Comparison of ENCODE assay signal across 1 cellular context in the genomic region with DNA sequence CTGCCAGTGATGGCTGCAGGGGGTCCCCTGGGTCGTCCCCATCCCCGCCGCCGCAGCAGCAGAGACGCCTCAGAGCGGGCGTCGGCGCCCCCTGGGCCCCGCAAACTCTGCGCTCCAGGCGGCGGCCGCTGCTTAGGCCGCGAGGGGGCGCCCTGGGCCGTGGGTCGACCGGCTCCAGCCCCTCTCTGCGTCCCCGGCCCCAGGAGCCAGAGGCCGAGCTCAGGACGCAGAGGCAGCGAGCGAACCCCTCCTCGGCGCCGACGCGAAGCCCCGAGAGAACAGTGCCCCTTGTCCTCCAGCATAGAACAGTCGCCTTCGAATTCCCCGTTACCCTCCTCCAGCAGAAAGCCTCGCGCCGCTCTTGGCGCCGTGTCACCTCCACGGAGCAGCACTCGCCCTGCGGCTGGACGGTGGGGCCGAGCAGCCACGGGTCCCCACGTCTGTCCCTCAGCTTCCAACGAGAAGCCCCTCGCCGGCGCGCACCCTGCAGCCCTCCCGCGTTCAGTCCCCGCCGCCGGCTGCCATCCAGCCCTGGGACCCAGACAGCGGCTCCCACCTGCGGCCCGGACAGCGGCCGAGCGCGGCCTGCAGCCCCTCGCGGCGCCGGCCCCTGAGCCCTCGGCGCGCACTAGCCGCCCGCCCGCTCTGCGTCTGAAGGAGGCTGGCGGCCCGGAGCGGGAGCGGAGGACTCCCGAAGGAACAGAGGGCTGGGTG.
TF ChIP-seq lines count a peak whose summit lies in the region.

No MANE protein-coding gene starts in this region.

TF ChIP-seq in HepG2, 621 proteins besides CTCF, POLR2A, EP300 and RAD21 (continued from another document and continues in another):
- TF ChIP-seq, protein P1, sequence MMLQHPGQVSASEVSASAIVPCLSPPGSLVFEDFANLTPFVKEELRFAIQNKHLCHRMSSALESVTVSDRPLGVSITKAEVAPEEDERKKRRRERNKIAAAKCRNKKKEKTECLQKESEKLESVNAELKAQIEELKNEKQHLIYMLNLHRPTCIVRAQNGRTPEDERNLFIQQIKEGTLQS (CRISPR knock-in tag; IDR thresholded peaks at IDR 0.05): no peak
- TF ChIP-seq ZNF205 (CRISPR knock-in tag; IDR thresholded peaks at IDR 0.05) (no peak), ZNF768 (CRISPR knock-in tag; IDR thresholded peaks at IDR 0.05) (no peak; the same call in 1 of the 2 replicates), TOE1 (CRISPR knock-in tag; IDR thresholded peaks at IDR 0.05) (no peak), ZNF124 (CRISPR knock-in tag; IDR thresholded peaks at IDR 0.05) (peak; percentile 55; the same call in 1 of the 2 replicates), RFX1 (IDR thresholded peaks at IDR 0.05) (no peak), DPF2 (CRISPR knock-in tag; IDR thresholded peaks at IDR 0.05; ENCODE audit: borderline replicate concordance, low read depth) (no peak), TOPORS (CRISPR knock-in tag; IDR thresholded peaks at IDR 0.05) (0 out of 2 replicates have a peak, but pooled peaks have one; percentile 51), ZNF501 (CRISPR knock-in tag; IDR thresholded peaks at IDR 0.05) (peak; percentile 58), TEAD3 (CRISPR knock-in tag; optimal IDR thresholded peaks at IDR 0.05; ENCODE audit: borderline replicate concordance) (no peak), PHF8 (CRISPR knock-in tag; IDR thresholded peaks at IDR 0.05) (no peak), HNRNPLL (IDR thresholded peaks at IDR 0.05; ENCODE audit: low read depth, low read length, poor library complexity, severe bottlenecking) (peak; percentile 59), ZNF564 (CRISPR knock-in tag; IDR thresholded peaks at IDR 0.05) (0 out of 2 replicates have a peak, but pooled peaks have one; percentile 15), TMF1 (CRISPR knock-in tag; IDR thresholded peaks at IDR 0.05; ENCODE audit: low read depth) (no peak), ZFX (CRISPR knock-in tag; IDR thresholded peaks at IDR 0.05; ENCODE audit: low read depth) (peak; percentile 37), ZNF724P (CRISPR knock-in tag; IDR thresholded peaks at IDR 0.05; ENCODE audit: borderline replicate concordance) (no peak), ZNF326 (CRISPR knock-in tag; IDR thresholded peaks at IDR 0.05; ENCODE audit: borderline replicate concordance) (no peak), ZNF841 (CRISPR knock-in tag; IDR thresholded peaks at IDR 0.05; ENCODE audit: borderline replicate concordance) (no peak), HMG20A (CRISPR knock-in tag; IDR thresholded peaks at IDR 0.05; ENCODE audit: borderline replicate concordance) (no peak), HDAC1 (CRISPR knock-in tag; IDR thresholded peaks at IDR 0.05) (peak; percentile 59), ELF1 (CRISPR knock-in tag; IDR thresholded peaks at IDR 0.05) (no peak), KMT2A (CRISPR knock-in tag; IDR thresholded peaks at IDR 0.05) (no peak), ZNF713 (CRISPR knock-in tag; IDR thresholded peaks at IDR 0.05) (0 out of 2 replicates have a peak, but pooled peaks have one; percentile 38), MXI1 (IDR thresholded peaks at IDR 0.05; ENCODE audit: borderline replicate concordance, low read depth, low read length) (no peak)
- TF ChIP-seq, protein P2, sequence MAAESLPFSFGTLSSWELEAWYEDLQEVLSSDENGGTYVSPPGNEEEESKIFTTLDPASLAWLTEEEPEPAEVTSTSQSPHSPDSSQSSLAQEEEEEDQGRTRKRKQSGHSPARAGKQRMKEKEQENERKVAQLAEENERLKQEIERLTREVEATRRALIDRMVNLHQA (CRISPR knock-in tag; IDR thresholded peaks at IDR 0.05): no peak
- TF ChIP-seq, protein P3, sequence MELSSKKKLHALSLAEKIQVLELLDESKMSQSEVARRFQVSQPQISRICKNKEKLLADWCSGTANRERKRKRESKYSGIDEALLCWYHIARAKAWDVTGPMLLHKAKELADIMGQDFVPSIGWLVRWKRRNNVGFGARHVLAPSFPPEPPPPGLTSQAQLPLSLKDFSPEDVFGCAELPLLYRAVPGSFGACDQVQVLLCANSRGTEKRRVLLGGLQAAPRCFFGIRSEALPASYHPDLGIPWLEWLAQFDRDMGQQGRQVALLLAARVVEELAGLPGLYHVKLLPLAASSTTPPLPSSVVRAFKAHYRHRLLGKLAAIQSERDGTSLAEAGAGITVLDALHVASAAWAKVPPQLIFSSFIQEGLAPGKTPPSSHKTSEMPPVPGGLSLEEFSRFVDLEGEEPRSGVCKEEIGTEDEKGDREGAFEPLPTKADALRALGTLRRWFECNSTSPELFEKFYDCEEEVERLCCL (CRISPR knock-in tag; IDR thresholded peaks at IDR 0.05; ENCODE audit: borderline replicate concordance): no peak
- TF ChIP-seq, protein P4, sequence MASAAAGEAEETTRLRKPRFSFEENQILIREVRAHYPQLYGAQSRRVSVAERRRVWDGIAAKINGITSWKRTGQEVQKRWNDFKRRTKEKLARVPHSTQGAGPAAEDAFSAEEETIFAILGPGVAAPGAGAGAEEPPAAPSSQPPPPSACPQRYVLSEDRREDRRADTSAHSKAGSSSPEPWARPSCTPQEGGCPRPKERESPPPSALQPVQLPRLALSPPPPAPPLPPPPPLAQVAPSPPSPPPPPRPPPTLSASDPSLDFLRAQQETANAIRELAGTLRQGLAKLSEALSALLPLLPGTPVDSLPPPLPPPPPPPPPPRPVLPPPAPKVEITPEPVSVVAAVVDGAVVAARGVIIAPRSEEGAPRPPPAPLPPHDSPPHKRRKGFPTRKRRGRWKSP (CRISPR knock-in tag; IDR thresholded peaks at IDR 0.05): peak; percentile 46; the same call in 1 of the 2 replicates
- TF ChIP-seq, protein P5, sequence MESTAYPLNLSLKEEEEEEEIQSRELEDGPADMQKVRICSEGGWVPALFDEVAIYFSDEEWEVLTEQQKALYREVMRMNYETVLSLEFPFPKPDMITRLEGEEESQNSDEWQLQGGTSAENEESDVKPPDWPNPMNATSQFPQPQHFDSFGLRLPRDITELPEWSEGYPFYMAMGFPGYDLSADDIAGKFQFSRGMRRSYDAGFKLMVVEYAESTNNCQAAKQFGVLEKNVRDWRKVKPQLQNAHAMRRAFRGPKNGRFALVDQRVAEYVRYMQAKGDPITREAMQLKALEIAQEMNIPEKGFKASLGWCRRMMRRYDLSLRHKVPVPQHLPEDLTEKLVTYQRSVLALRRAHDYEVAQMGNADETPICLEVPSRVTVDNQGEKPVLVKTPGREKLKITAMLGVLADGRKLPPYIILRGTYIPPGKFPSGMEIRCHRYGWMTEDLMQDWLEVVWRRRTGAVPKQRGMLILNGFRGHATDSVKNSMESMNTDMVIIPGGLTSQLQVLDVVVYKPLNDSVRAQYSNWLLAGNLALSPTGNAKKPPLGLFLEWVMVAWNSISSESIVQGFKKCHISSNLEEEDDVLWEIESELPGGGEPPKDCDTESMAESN (CRISPR knock-in tag; conservative IDR thresholded peaks at IDR 0.05): no peak
- TF ChIP-seq, protein P6, sequence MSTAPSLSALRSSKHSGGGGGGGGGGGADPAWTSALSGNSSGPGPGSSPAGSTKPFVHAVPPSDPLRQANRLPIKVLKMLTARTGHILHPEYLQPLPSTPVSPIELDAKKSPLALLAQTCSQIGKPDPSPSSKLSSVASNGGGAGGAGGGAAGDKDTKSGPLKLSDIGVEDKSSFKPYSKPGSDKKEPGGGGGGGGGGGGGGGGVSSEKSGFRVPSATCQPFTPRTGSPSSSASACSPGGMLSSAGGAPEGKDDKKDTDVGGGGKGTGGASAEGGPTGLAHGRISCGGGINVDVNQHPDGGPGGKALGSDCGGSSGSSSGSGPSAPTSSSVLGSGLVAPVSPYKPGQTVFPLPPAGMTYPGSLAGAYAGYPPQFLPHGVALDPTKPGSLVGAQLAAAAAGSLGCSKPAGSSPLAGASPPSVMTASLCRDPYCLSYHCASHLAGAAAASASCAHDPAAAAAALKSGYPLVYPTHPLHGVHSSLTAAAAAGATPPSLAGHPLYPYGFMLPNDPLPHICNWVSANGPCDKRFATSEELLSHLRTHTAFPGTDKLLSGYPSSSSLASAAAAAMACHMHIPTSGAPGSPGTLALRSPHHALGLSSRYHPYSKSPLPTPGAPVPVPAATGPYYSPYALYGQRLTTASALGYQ (CRISPR knock-in tag; IDR thresholded peaks at IDR 0.05): no peak
- TF ChIP-seq, protein P7, sequence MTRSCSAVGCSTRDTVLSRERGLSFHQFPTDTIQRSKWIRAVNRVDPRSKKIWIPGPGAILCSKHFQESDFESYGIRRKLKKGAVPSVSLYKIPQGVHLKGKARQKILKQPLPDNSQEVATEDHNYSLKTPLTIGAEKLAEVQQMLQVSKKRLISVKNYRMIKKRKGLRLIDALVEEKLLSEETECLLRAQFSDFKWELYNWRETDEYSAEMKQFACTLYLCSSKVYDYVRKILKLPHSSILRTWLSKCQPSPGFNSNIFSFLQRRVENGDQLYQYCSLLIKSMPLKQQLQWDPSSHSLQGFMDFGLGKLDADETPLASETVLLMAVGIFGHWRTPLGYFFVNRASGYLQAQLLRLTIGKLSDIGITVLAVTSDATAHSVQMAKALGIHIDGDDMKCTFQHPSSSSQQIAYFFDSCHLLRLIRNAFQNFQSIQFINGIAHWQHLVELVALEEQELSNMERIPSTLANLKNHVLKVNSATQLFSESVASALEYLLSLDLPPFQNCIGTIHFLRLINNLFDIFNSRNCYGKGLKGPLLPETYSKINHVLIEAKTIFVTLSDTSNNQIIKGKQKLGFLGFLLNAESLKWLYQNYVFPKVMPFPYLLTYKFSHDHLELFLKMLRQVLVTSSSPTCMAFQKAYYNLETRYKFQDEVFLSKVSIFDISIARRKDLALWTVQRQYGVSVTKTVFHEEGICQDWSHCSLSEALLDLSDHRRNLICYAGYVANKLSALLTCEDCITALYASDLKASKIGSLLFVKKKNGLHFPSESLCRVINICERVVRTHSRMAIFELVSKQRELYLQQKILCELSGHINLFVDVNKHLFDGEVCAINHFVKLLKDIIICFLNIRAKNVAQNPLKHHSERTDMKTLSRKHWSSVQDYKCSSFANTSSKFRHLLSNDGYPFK (CRISPR knock-in tag; IDR thresholded peaks at IDR 0.05; ENCODE audit: borderline replicate concordance): no peak
- TF ChIP-seq, protein P8, sequence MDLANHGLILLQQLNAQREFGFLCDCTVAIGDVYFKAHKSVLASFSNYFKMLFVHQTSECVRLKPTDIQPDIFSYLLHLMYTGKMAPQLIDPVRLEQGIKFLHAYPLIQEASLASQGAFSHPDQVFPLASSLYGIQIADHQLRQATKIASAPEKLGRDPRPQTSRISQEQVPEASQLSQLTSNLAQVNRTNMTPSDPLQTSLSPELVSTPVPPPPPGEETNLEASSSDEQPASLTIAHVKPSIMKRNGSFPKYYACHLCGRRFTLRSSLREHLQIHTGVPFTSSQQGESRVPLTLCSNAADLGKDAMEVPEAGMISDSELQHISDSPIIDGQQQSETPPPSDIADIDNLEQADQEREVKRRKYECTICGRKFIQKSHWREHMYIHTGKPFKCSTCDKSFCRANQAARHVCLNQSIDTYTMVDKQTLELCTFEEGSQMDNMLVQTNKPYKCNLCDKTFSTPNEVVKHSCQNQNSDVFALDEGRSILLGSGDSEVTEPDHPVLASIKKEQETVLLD (CRISPR knock-in tag; IDR thresholded peaks at IDR 0.05; ENCODE audit: low read depth): no peak
- TF ChIP-seq, protein P9, sequence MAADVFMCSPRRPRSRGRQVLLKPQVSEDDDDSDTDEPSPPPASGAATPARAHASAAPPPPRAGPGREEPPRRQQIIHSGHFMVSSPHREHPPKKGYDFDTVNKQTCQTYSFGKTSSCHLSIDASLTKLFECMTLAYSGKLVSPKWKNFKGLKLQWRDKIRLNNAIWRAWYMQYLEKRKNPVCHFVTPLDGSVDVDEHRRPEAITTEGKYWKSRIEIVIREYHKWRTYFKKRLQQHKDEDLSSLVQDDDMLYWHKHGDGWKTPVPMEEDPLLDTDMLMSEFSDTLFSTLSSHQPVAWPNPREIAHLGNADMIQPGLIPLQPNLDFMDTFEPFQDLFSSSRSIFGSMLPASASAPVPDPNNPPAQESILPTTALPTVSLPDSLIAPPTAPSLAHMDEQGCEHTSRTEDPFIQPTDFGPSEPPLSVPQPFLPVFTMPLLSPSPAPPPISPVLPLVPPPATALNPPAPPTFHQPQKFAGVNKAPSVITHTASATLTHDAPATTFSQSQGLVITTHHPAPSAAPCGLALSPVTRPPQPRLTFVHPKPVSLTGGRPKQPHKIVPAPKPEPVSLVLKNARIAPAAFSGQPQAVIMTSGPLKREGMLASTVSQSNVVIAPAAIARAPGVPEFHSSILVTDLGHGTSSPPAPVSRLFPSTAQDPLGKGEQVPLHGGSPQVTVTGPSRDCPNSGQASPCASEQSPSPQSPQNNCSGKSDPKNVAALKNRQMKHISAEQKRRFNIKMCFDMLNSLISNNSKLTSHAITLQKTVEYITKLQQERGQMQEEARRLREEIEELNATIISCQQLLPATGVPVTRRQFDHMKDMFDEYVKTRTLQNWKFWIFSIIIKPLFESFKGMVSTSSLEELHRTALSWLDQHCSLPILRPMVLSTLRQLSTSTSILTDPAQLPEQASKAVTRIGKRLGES (CRISPR knock-in tag; IDR thresholded peaks at IDR 0.05; ENCODE audit: borderline replicate concordance): no peak
- TF ChIP-seq, protein P10, sequence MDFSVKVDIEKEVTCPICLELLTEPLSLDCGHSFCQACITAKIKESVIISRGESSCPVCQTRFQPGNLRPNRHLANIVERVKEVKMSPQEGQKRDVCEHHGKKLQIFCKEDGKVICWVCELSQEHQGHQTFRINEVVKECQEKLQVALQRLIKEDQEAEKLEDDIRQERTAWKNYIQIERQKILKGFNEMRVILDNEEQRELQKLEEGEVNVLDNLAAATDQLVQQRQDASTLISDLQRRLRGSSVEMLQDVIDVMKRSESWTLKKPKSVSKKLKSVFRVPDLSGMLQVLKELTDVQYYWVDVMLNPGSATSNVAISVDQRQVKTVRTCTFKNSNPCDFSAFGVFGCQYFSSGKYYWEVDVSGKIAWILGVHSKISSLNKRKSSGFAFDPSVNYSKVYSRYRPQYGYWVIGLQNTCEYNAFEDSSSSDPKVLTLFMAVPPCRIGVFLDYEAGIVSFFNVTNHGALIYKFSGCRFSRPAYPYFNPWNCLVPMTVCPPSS (IDR thresholded peaks at IDR 0.05): no peak
